In genomic region chr1:63901094-63901493, GRCh38 we compare ENCODE assay signal across 27 cellular contexts.
"Had no signal": no experiment of that assay in that cellular context is flagged by ENCODE, and none has a peak within 500 bp of the region (broad histone marks: within the 10 kb centered on the region; RNA-seq: fewer than 3 reads in every experiment).

No MANE protein-coding gene starts in this region.

- H3K4me3 Mint-ChIP-seq: activated naive CD4-positive, alpha-beta T cell treated with anti-CD3 and anti-CD28 coated beads for 36 hours; activated naive CD8-positive, alpha-beta T cell treated with anti-CD3 and anti-CD28 coated beads for 36 hours; activated T-helper 1 cell treated with anti-CD3 and anti-CD28 coated beads, Interleukin-12 subunit alpha, Interleukin-12 subunit beta, Interleukin-2, Interleukin-4 antibody, amounts not matched to agents 30 ng/mL and 10 ng/mL and 1 ng/mL, durations not matched to agents 14 hours and 24 hours and 36 hours; nephron; stimulated activated memory B cell treated with anti-CD40 and anti-IgM and Interleukin-4, amounts not matched to agents 10 μg/mL and 1 μg/mL and 100 μg/mL, for 72 hours; stimulated activated naive CD8-positive, alpha-beta T cell treated with anti-CD3 and anti-CD28 coated beads, Interleukin-15, amount 100 ng/mL, for 72 hours; T-helper 2 cell treated with Interferon-gamma antibody and Interleukin-4, amounts not matched to agents 5 μg/mL and 100 μg/mL, for 36 hours had no signal

- ATAC-seq: heart right ventricle; stimulated activated memory B cell treated with anti-CD40 and anti-IgM and Interleukin-4, amounts not matched to agents 10 μg/mL and 1 μg/mL and 100 μg/mL, for 72 hours; stimulated activated naive CD8-positive, alpha-beta T cell treated with anti-CD3 and anti-CD28 coated beads, Interleukin-15, amount 100 ng/mL, for 72 hours had no signal

- H3K27ac ChIP-seq: adrenal gland, brain microvascular endothelial cell, esophagus muscularis mucosa, heart right ventricle, left ventricle myocardium inferior, prostate gland, tibial artery had no signal

- DNase-seq: activated CD4-positive, alpha-beta T cell treated with anti-CD3 and anti-CD28 coated beads for 4 hours; activated CD4-positive, alpha-beta T cell treated with anti-CD3 and anti-CD28 coated beads, Interleukin-2, amount 50 U/mL, for 48 hours; activated CD8-positive, alpha-beta memory T cell treated with anti-CD3 and anti-CD28 coated beads for 24 hours; activated effector memory CD4-positive, alpha-beta T cell treated with anti-CD3 and anti-CD28 coated beads, Interleukin-2, amount 50 U/mL, for 16 hours; activated naive CD4-positive, alpha-beta T cell treated with anti-CD3 and anti-CD28 coated beads for 36 hours; activated naive CD8-positive, alpha-beta T cell treated with anti-CD3 and anti-CD28 coated beads for 36 hours; adrenal gland; aorta; brain microvascular endothelial cell; cortex of kidney; foreskin melanocyte; heart right ventricle; left ventricle myocardium inferior; retina; stimulated activated CD4-positive, alpha-beta T cell treated with anti-CD3 and anti-CD28 coated beads, Interleukin-1b, Interleukin-23, amount 100 ng/mL, for 48 hours; stimulated activated CD4-positive, alpha-beta T cell treated with anti-CD3 and anti-CD28 coated beads, Interleukin-4, amount 100 ng/mL, for 4 hours; stimulated activated CD8-positive, alpha-beta memory T cell treated with anti-CD3 and anti-CD28 coated beads, Interleukin-4, amount 100 ng/mL, for 48 hours; stimulated activated naive CD8-positive, alpha-beta T cell treated with anti-CD3 and anti-CD28 coated beads, Interleukin-15, amount 100 ng/mL, for 72 hours; T-helper 1 cell; tibial artery had no signal

- H3K9me3 ChIP-seq: adrenal gland, left ventricle myocardium inferior, prostate gland, tibial artery had no signal

- H3K36me3 ChIP-seq: adrenal gland, brain microvascular endothelial cell, esophagus muscularis mucosa, heart right ventricle, left ventricle myocardium inferior, prostate gland, tibial artery had no signal

- H3K9me3 Mint-ChIP-seq: activated naive CD4-positive, alpha-beta T cell treated with anti-CD3 and anti-CD28 coated beads for 36 hours; activated naive CD8-positive, alpha-beta T cell treated with anti-CD3 and anti-CD28 coated beads for 36 hours; activated T-helper 1 cell treated with anti-CD3 and anti-CD28 coated beads, Interleukin-12 subunit alpha, Interleukin-12 subunit beta, Interleukin-2, Interleukin-4 antibody, amounts not matched to agents 30 ng/mL and 10 ng/mL and 1 ng/mL, durations not matched to agents 14 hours and 24 hours and 36 hours; nephron; stimulated activated memory B cell treated with anti-CD40 and anti-IgM and Interleukin-4, amounts not matched to agents 10 μg/mL and 1 μg/mL and 100 μg/mL, for 72 hours; stimulated activated naive CD8-positive, alpha-beta T cell treated with anti-CD3 and anti-CD28 coated beads, Interleukin-15, amount 100 ng/mL, for 72 hours; T-helper 2 cell treated with Interferon-gamma antibody and Interleukin-4, amounts not matched to agents 5 μg/mL and 100 μg/mL, for 36 hours had no signal

- H3K4me2 ChIP-seq: smooth muscle cell had no signal

- H3K36me3 Mint-ChIP-seq: activated naive CD8-positive, alpha-beta T cell treated with anti-CD3 and anti-CD28 coated beads for 36 hours; stimulated activated memory B cell treated with anti-CD40 and anti-IgM and Interleukin-4, amounts not matched to agents 10 μg/mL and 1 μg/mL and 100 μg/mL, for 72 hours had no signal

- H3K27me3 ChIP-seq: adrenal gland, brain microvascular endothelial cell, esophagus muscularis mucosa, heart right ventricle, tibial artery had no signal

- H3K4me3 ChIP-seq: adrenal gland, esophagus muscularis mucosa, heart right ventricle, left ventricle myocardium inferior, prostate gland, smooth muscle cell, tibial artery had no signal

- H3K4me1 ChIP-seq: adrenal gland, prostate gland had no signal

- H3K4me1 Mint-ChIP-seq: activated naive CD8-positive, alpha-beta T cell treated with anti-CD3 and anti-CD28 coated beads for 36 hours; stimulated activated naive CD8-positive, alpha-beta T cell treated with anti-CD3 and anti-CD28 coated beads, Interleukin-15, amount 100 ng/mL, for 72 hours had no signal

- H3K27ac Mint-ChIP-seq: activated naive CD4-positive, alpha-beta T cell treated with anti-CD3 and anti-CD28 coated beads for 36 hours; activated naive CD8-positive, alpha-beta T cell treated with anti-CD3 and anti-CD28 coated beads for 36 hours; activated T-helper 1 cell treated with anti-CD3 and anti-CD28 coated beads, Interleukin-12 subunit alpha, Interleukin-12 subunit beta, Interleukin-2, Interleukin-4 antibody, amounts not matched to agents 30 ng/mL and 10 ng/mL and 1 ng/mL, durations not matched to agents 14 hours and 24 hours and 36 hours; nephron; stimulated activated memory B cell treated with anti-CD40 and anti-IgM and Interleukin-4, amounts not matched to agents 10 μg/mL and 1 μg/mL and 100 μg/mL, for 72 hours; stimulated activated naive CD8-positive, alpha-beta T cell treated with anti-CD3 and anti-CD28 coated beads, Interleukin-15, amount 100 ng/mL, for 72 hours; T-helper 2 cell treated with Interferon-gamma antibody and Interleukin-4, amounts not matched to agents 5 μg/mL and 100 μg/mL, for 36 hours had no signal
